ENCODE assay signal across 9 cellular contexts in genomic region chr3:195226900-195227447, GRCh38. TPM values are rescaled to one million over a fixed set of nuclear protein-coding genes. Genes with fewer than 3 reads are reported as not detected.
DNase-seq lines count a peak whose midpoint lies in the region; ATAC-seq, FAIRE-seq and TF ChIP-seq lines count a peak whose summit lies in the region.
"Had no signal": no experiment of that assay in that cellular context is flagged by ENCODE, and none has a peak within 500 bp of the region (broad histone marks: within the 10 kb centered on the region; RNA-seq: fewer than 3 reads in every experiment).

No MANE protein-coding gene starts in this region.

- H3K9me2 ChIP-seq in OCI-LY1 (ENCODE audit: low read depth, low read length): no peaks in the 10 kb centered on the region

- no peak overlapping the region for H3K4me3 ChIP-seq in OCI-LY1 (ENCODE audit: low read depth, low read length, poor library complexity, severe bottlenecking)
- H3K4me3 ChIP-seq in endothelial cell of umbilical vein (replicated peaks in 1 of 3; ENCODE audit: insufficient read depth in 1 of 3, low read depth in 1 of 3, low read length in 3 of 3): no peak overlapping the region
- H3K4me3 ChIP-seq: SK-N-MC had no signal

- H3K9ac ChIP-seq in OCI-LY1 (ENCODE audit: low read length) (no peak overlapping the region), endothelial cell of umbilical vein (replicated peaks; ENCODE audit: extremely low read depth, insufficient read depth, low read length) (no peak overlapping the region)

- dilution Hi-C loops in endothelial cell of umbilical vein (cut with MboI; ENCODE audit: extremely low pct_ligation_motif_present, low sequenced_read_pairs): no loop called here

- H3K4me1 ChIP-seq in OCI-LY1 (ENCODE audit: insufficient read depth, low read length, severe bottlenecking) (no peaks in the 10 kb centered on the region), endothelial cell of umbilical vein (ENCODE audit: control insufficient read depth, extremely low read depth, insufficient read depth, low read length) (peaks cover 28% of the 10 kb centered on the region)

- H4K20me1 ChIP-seq in OCI-LY1 (ENCODE audit: insufficient read depth, low read length): no peaks in the 10 kb centered on the region
- no peaks in the 10 kb centered on the region for H4K20me1 ChIP-seq in endothelial cell of umbilical vein (replicated peaks; ENCODE audit: control insufficient read depth, extremely low read depth, insufficient read depth, low read length)

- no peaks in the 10 kb centered on the region for H3K36me3 ChIP-seq in OCI-LY1 (ENCODE audit: insufficient read depth, low read length)
- H3K36me3 ChIP-seq in endothelial cell of umbilical vein (ENCODE audit: control insufficient read depth in 2 of 2, extremely low read depth in 1 of 2, insufficient read depth in 2 of 2, low read length in 2 of 2): peaks cover 0 to 2% of the 10 kb centered on the region in 2 experiments

- H3K27ac ChIP-seq in OCI-LY1 (ENCODE audit: low read depth, low read length, poor library complexity, severe bottlenecking) (no peak overlapping the region), endothelial cell of umbilical vein (ENCODE audit: insufficient read depth, low read depth, low read length) (no peak overlapping the region)
- H3K27ac ChIP-seq: SK-N-MC had no signal

- H3K9me3 ChIP-seq in OCI-LY1 (ENCODE audit: low read length) (no peaks in the 10 kb centered on the region), endothelial cell of umbilical vein (replicated peaks; ENCODE audit: control insufficient read depth, insufficient read depth, low read length) (no peaks in the 10 kb centered on the region)

- CTCF ChIA-PET in endothelial cell of umbilical vein (lab: Charles Lee): interaction anchor here (0.7 to 1.8 kb wide), 19 partner anchors 12 to 555 kb away, joined by 3 to 11 read pairs (median 5); partner anchors contain the start of genes LSG1 and XXYLT1

- H2AFZ ChIP-seq in OCI-LY1 (ENCODE audit: low read length): no peak overlapping the region
- no peak overlapping the region for H2AFZ ChIP-seq in endothelial cell of umbilical vein (ENCODE audit: low read depth, low read length)

- ATAC-seq in omental fat pad (ENCODE audit: low FRiP score) (no peak), GM21737 (IDR thresholded peaks at IDR 0.05; ENCODE audit: unreplicated experiment) (no peak)

- no peaks in the 10 kb centered on the region for H3K27me3 ChIP-seq in OCI-LY1 (ENCODE audit: insufficient read depth, low read length)
- H3K27me3 ChIP-seq in endothelial cell of umbilical vein (ENCODE audit: control insufficient read depth in 2 of 2, insufficient read depth in 2 of 2, low read length in 2 of 2): no peaks in the 10 kb centered on the region

- BruUV-seq in endothelial cell of umbilical vein (replicated peaks; lab: Mats Ljungman, UMichigan): no TSS peak

- H3K9me1 ChIP-seq in endothelial cell of umbilical vein (replicated peaks; ENCODE audit: control insufficient read depth, extremely low read depth, insufficient read depth, low read length): no peaks in the 10 kb centered on the region

- peak; percentile 47 for TF ChIP-seq CTCF in GM10266 (IDR thresholded peaks at IDR 0.05; ENCODE audit: control insufficient read depth, insufficient read depth, low read depth, missing control alignments)
- TF ChIP-seq CTCF in OCI-LY1 (IDR thresholded peaks at IDR 0.05; ENCODE audit: low read length): peak; percentile 18; the same call in 1 of the 2 replicates
- TF ChIP-seq CTCF in endothelial cell of umbilical vein (IDR thresholded peaks at IDR 0.05; ENCODE audit: extremely low read depth in 1 of 2, insufficient read depth in 1 of 2, low read depth in 1 of 2, low read length in 2 of 2): peak; percentile 44 to 63
- no peak for TF ChIP-seq CTCF in omental fat pad (IDR thresholded peaks at IDR 0.05)

- no peaks in the 10 kb centered on the region for H3F3A ChIP-seq in OCI-LY1 (ENCODE audit: insufficient read depth, low read length)

- TF ChIP-seq POLR2A in endothelial cell of umbilical vein (IDR thresholded peaks at IDR 0.05; ENCODE audit: low read depth, low read length): no peak

- intact Hi-C loops in endothelial cell of umbilical vein (cut with micrococcal nuclease): no loop called here

- H3K79me2 ChIP-seq in OCI-LY1 (ENCODE audit: insufficient read depth, low read length) (no peaks in the 10 kb centered on the region), endothelial cell of umbilical vein (ENCODE audit: control insufficient read depth, insufficient read depth, low read length) (peaks cover 3% of the 10 kb centered on the region)

- DNase-seq in GM10266 (ENCODE audit: extremely low spot score) (no peak), endothelial cell of umbilical vein (ENCODE audit: low read depth, low spot score) (peak; percentile 46), omental fat pad (ENCODE audit: low spot score) (peak; percentile 15), NCI-H146 (lab: John Stamatoyannopoulos, UW) (no peak), activated gamma-delta T cell treated with Interleukin-2 at 50 U/mL for 16 hours (no peak), NCI-H1694 treated with DMSO at 0.1 percent for 48 hours (lab: John Stamatoyannopoulos, UW) (no peak)

- POLR2A ChIA-PET in endothelial cell of umbilical vein (lab: Charles Lee): interaction anchor here (0.6 to 1.2 kb wide), 2 partner anchors 65 to 626 kb away, joined by 3 read pairs; no protein-coding TSS in a partner anchor

- H3K4me2 ChIP-seq in OCI-LY1 (ENCODE audit: low read length): no peak overlapping the region
- no peak overlapping the region for H3K4me2 ChIP-seq in endothelial cell of umbilical vein (ENCODE audit: insufficient read depth, low read length)

- no peak for FAIRE-seq in endothelial cell of umbilical vein (lab: Jason Lieb, UNC)

TF ChIP-seq in endothelial cell of umbilical vein, 7 proteins besides CTCF, POLR2A, EP300 and RAD21:
- TF ChIP-seq JUN (IDR thresholded peaks at IDR 0.05; ENCODE audit: borderline replicate concordance, insufficient read depth, insufficient read length, low read depth) (no peak), MAX (IDR thresholded peaks at IDR 0.05; ENCODE audit: insufficient read depth, insufficient read length) (no peak), FOS (IDR thresholded peaks at IDR 0.05; ENCODE audit: borderline replicate concordance, insufficient read depth, low read length) (no peak), EZH2 (IDR thresholded peaks at IDR 0.05; ENCODE audit: borderline replicate concordance, low read depth, low read length, severe bottlenecking) (no peak), MYC (IDR thresholded peaks at IDR 0.05; ENCODE audit: low read depth, low read length) (no peak), GATA2 (IDR thresholded peaks at IDR 0.05; ENCODE audit: insufficient read depth, insufficient read length, low read depth, low read length) (no peak), POLR2AphosphoS5 (IDR thresholded peaks at IDR 0.05; ENCODE audit: insufficient read depth, low read depth, low read length) (no peak)

RNA-seq across cellular contexts. Expression of gene XXYLT1, which starts 44.0 kb away (rescaled TPM):
- total RNA-seq in endothelial cell of umbilical vein (58.6 and 78.1 TPM in 2 replicates), omental fat pad (10 to 100 TPM in 1 of 4 donors, 1 to 10 TPM in 3; 6.0 to 16.1 (median 9.6) TPM)
- 54.4 and 60.4 TPM in 2 replicates for polyA plus RNA-seq in endothelial cell of umbilical vein
- 60.0 and 66.8 TPM in 2 replicates for polyA plus RNA-seq in endothelial cell of umbilical vein (2011; cell fraction: cytosol; rRNA removed)
- polyA plus RNA-seq in endothelial cell of umbilical vein (2011; cell fraction: nucleus; rRNA removed): 67.9 and 73.2 TPM in 2 replicates
- 30.5 and 45.2 TPM in 2 replicates for polyA plus RNA-seq in endothelial cell of umbilical vein (2012)
- 50.5 and 51.7 TPM in 2 replicates for polyA minus RNA-seq in endothelial cell of umbilical vein
- 21.5 TPM for polyA minus RNA-seq in endothelial cell of umbilical vein (2011; cell fraction: cytosol; rRNA and poly(A)+ RNA removed)
- 33.1 and 41.5 TPM in 2 replicates for polyA minus RNA-seq in endothelial cell of umbilical vein (2011; cell fraction: nucleus; rRNA and poly(A)+ RNA removed)

Comparison
In these comparisons a context has a peak if more than half of its experiments do, and no peak if none do; other contexts are left out.
1. DNase-seq: peak in endothelial cell of umbilical vein (single experiment) and omental fat pad (single experiment); none in GM10266 (single experiment), NCI-H146 (single experiment), activated gamma-delta T cell treated with Interleukin-2 at 50 U/mL for 16 hours (single experiment) and NCI-H1694 treated with DMSO at 0.1 percent for 48 hours (single experiment).
2. CTCF ChIP-seq: peak in GM10266 (single experiment), OCI-LY1 (single experiment) and endothelial cell of umbilical vein (2 of 2); none in omental fat pad (0 of 3).